In the genomic region with DNA sequence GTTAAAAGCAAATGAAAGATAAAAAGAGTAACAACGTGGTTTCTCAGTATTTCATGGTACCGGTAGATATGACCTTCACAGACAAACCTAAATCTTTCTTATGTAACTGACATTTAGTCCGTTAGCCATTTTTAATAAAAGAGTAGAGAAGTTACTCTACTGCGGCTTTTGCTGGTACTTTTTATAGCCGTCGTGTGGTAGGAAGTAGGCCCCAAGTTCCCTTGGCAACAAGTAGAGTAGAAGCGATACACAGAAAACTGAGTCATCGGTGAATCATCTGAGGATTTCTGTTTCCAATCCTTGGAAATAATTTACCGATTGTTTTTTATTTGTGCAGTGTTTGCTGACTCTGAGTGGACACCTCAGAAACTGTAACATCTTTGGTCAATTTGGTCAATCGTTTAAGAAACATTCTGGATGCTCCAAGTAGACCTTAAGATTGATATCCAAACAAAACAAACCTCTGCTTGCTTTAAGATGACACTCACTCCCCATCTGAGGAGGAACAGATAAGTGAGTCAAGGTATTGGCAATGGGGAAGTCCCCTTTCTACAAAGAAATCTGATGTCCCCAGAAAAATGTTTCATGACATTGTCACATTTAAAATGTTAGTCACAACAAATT, we compare ENCODE assay signal across 9 cellular contexts.
DNase-seq lines count a peak whose midpoint lies in the region; ATAC-seq and TF ChIP-seq lines count a peak whose summit lies in the region.
"Had no signal": no experiment of that assay in that cellular context is flagged by ENCODE, and none has a peak within 500 bp of the region (broad histone marks: within the 10 kb centered on the region; RNA-seq: fewer than 3 reads in every experiment).

No MANE protein-coding gene starts in this region.

- CTCF ChIA-PET in activated naive CD4-positive, alpha-beta T cell treated with anti-CD3 and anti-CD28 coated beads, Interleukin-2, amount 10 ng/mL, durations not matched to agents 7 days and 5 days (lab: Charles Lee) = interaction anchor here (0.7 to 1.3 kb wide), 2 partner anchors 252 to 1140 kb away, joined by 3 read pairs; no protein-coding TSS in a partner anchor

- peaks cover 49% of the 10 kb centered on the region for H3K4me1 Mint-ChIP-seq in activated naive CD4-positive, alpha-beta T cell treated with anti-CD3 and anti-CD28 coated beads, Interleukin-2, amount 10 ng/mL, durations not matched to agents 7 days and 5 days
- H3K4me1 Mint-ChIP-seq: nephron had no signal

- H3K36me3 Mint-ChIP-seq in activated naive CD4-positive, alpha-beta T cell treated with anti-CD3 and anti-CD28 coated beads, Interleukin-2, amount 10 ng/mL, durations not matched to agents 7 days and 5 days = peaks cover 21% of the 10 kb centered on the region

- no peaks in the 10 kb centered on the region for H3K36me3 ChIP-seq in BE2C

- DNase-seq in RPMI7951 (ENCODE audit: low read depth) = peak; percentile 98
- peak; percentile 76 for DNase-seq in activated naive CD4-positive, alpha-beta T cell treated with anti-CD3 and anti-CD28 coated beads, Interleukin-2, amount 10 ng/mL, durations not matched to agents 7 days and 5 days
- DNase-seq in left cardiac atrium = no peak
- DNase-seq in stimulated activated CD4-positive, alpha-beta T cell treated with anti-CD3 and anti-CD28 coated beads, Interleukin-2, amount 100 ng/mL, for 48 hours = peak; percentile 15 to 32
- DNase-seq in BE2C = no peak
- no peak for DNase-seq in NCI-H524 treated with DMSO at 0.1 percent for 48 hours (lab: John Stamatoyannopoulos, UW)

- TF ChIP-seq CTCF in BE2C (IDR thresholded peaks at IDR 0.05; ENCODE audit: low read depth, low read length) = no peak

- no peak overlapping the region for H3K4me3 ChIP-seq in BE2C (ENCODE audit: low read depth, low read length)

- H3K9me3 ChIP-seq in BE2C = no peaks in the 10 kb centered on the region

- no peaks in the 10 kb centered on the region for H3K4me1 ChIP-seq in BE2C

- H3K27me3 ChIP-seq in BE2C = no peaks in the 10 kb centered on the region

- peaks cover 10% of the 10 kb centered on the region for H3K9me3 Mint-ChIP-seq in activated naive CD4-positive, alpha-beta T cell treated with anti-CD3 and anti-CD28 coated beads, Interleukin-2, amount 10 ng/mL, durations not matched to agents 7 days and 5 days
- H3K9me3 Mint-ChIP-seq: nephron had no signal

- H3K4me3 Mint-ChIP-seq in activated naive CD4-positive, alpha-beta T cell treated with anti-CD3 and anti-CD28 coated beads, Interleukin-2, amount 10 ng/mL, durations not matched to agents 7 days and 5 days = peak overlapping the region; percentile 59
- H3K4me3 Mint-ChIP-seq: nephron had no signal

- no peaks in the 10 kb centered on the region for H3K27me3 Mint-ChIP-seq in activated naive CD4-positive, alpha-beta T cell treated with anti-CD3 and anti-CD28 coated beads, Interleukin-2, amount 10 ng/mL, durations not matched to agents 7 days and 5 days

- intact Hi-C loops in left cardiac atrium (cut with DNase I) = no loop called here

- peak overlapping the region; percentile 97 for H3K27ac Mint-ChIP-seq in activated naive CD4-positive, alpha-beta T cell treated with anti-CD3 and anti-CD28 coated beads, Interleukin-2, amount 10 ng/mL, durations not matched to agents 7 days and 5 days

- ATAC-seq in GM18867 (IDR thresholded peaks at IDR 0.05; ENCODE audit: unreplicated experiment) = peak; percentile 98
- peak; percentile 98 for ATAC-seq in HG02973 (IDR thresholded peaks at IDR 0.05; ENCODE audit: unreplicated experiment)
- ATAC-seq in left cardiac atrium = peak; percentile 87 to 89

Comparison
In these comparisons a context has a peak if more than half of its experiments do, and no peak if none do; other contexts are left out.
1. DNase-seq: peak in RPMI7951 (single experiment), activated naive CD4-positive, alpha-beta T cell treated with anti-CD3 and anti-CD28 coated beads, Interleukin-2, amount 10 ng/mL, durations not matched to agents 7 days and 5 days (single experiment) and stimulated activated CD4-positive, alpha-beta T cell treated with anti-CD3 and anti-CD28 coated beads, Interleukin-2, amount 100 ng/mL, for 48 hours (2 of 2); none in left cardiac atrium (single experiment), BE2C (single experiment) and NCI-H524 treated with DMSO at 0.1 percent for 48 hours (single experiment).
2. Peak in every context shown above with its lines, with median percentiles within 50 percentile points of each other: ATAC-seq.